ENCODE assay signal across 9 cellular contexts in the genomic region with DNA sequence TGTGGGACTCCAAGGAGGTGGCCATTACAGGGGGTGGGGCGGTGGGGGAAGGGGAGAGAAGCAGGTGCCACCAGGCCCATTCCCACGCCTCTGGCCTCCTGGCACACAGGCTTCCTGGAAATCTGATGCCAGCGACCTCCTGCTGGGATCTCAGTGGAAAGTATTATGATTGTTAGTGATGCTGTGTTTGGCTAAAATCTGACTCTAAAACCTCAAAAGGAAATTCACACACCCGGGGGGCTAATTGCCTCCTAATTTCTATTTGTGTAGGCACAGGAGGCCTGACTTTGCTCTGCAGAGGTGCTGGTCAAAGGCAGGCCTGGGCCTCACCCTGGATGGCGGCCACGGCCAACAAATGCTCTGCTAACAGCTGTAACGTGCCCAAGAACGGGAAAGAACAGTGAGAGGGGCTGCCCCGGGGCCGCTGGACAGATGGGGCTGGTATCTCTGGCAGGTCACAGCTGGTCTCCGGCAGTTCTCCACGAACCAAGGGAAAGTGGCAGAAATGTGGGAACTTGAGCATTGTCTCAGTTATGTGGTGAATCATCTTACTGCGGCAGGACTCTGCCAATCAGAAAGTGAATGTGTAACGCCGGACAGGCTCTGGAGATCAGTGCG. TPM values are rescaled to one million over a fixed set of nuclear protein-coding genes. Genes with fewer than 3 reads are reported as not detected.
DNase-seq lines count a peak whose midpoint lies in the region; ATAC-seq, FAIRE-seq and TF ChIP-seq lines count a peak whose summit lies in the region.
"Had no signal": no experiment of that assay in that cellular context is flagged by ENCODE, and none has a peak within 500 bp of the region (broad histone marks: within the 10 kb centered on the region; RNA-seq: fewer than 3 reads in every experiment).

No MANE protein-coding gene starts in this region.

- ATAC-seq in activated T-helper 17 cell treated with anti-CD3 and anti-CD28 coated beads, Interleukin-2, amount 50 U/mL, for 72 hours (replicated peaks): no peak
- ATAC-seq: left lung had no signal

- FAIRE-seq in GM19239 (lab: Jason Lieb, UNC): no peak
- no peak for FAIRE-seq in D721Med (lab: Jason Lieb, UNC)

- no peaks in the 10 kb centered on the region for H3K9me3 Mint-ChIP-seq in activated T-helper 17 cell treated with anti-CD3 and anti-CD28 coated beads, Interleukin-2, amount 50 U/mL, for 72 hours

- peak overlapping the region; percentile 35 for H3K27ac Mint-ChIP-seq in activated T-helper 17 cell treated with anti-CD3 and anti-CD28 coated beads, Interleukin-2, amount 50 U/mL, for 72 hours

- H3K36me3 Mint-ChIP-seq in activated T-helper 17 cell treated with anti-CD3 and anti-CD28 coated beads, Interleukin-2, amount 50 U/mL, for 72 hours (ENCODE audit: low read depth): peaks cover 33% of the 10 kb centered on the region

- no peak for TF ChIP-seq CTCF in D721Med (IDR thresholded peaks at IDR 0.05; ENCODE audit: insufficient read depth, missing control alignments)

- H3K27me3 Mint-ChIP-seq in activated T-helper 17 cell treated with anti-CD3 and anti-CD28 coated beads, Interleukin-2, amount 50 U/mL, for 72 hours: no peaks in the 10 kb centered on the region

- DNase-seq in DMS 273 (lab: John Stamatoyannopoulos, UW; ENCODE audit: unreplicated experiment) (peak; percentile 91), NCI-H128 (lab: John Stamatoyannopoulos, UW; ENCODE audit: unreplicated experiment) (peak; percentile 60), kidney tubule cell (ENCODE audit: low spot score) (peak; percentile 85), GM19239 (ENCODE audit: insufficient read length, low spot score) (no peak), inferior parietal cortex (ENCODE audit: extremely low spot score) (no peak), D721Med (ENCODE audit: insufficient read length, low spot score) (no peak), globus pallidus (ENCODE audit: low spot score) (no peak)

- H3K4me1 Mint-ChIP-seq in activated T-helper 17 cell treated with anti-CD3 and anti-CD28 coated beads, Interleukin-2, amount 50 U/mL, for 72 hours: peaks cover 6% of the 10 kb centered on the region

- peak overlapping the region; percentile 17 for H3K4me3 Mint-ChIP-seq in activated T-helper 17 cell treated with anti-CD3 and anti-CD28 coated beads, Interleukin-2, amount 50 U/mL, for 72 hours

RNA-seq across cellular contexts. Expression of a gene that starts 14.3 kb away (rescaled TPM):
- total RNA-seq in activated T-helper 17 cell treated with anti-CD3 and anti-CD28 coated beads, Interleukin-2, amount 50 U/mL, for 72 hours: not detected

RNA-seq across cellular contexts. Expression of a gene that starts 35.0 kb away (rescaled TPM):
- 10 to 100 TPM; 48.5 to 68.7 TPM for total RNA-seq in activated T-helper 17 cell treated with anti-CD3 and anti-CD28 coated beads, Interleukin-2, amount 50 U/mL, for 72 hours

RNA-seq across cellular contexts. Expression of a gene that starts 55.7 kb away (rescaled TPM):
- total RNA-seq in activated T-helper 17 cell treated with anti-CD3 and anti-CD28 coated beads, Interleukin-2, amount 50 U/mL, for 72 hours: under 1 TPM in 1 of 2 donors, not detected in 1; 0.37 TPM
- total RNA-seq: left lung had no signal

Comparison
In these comparisons a context has a peak if more than half of its experiments do, and no peak if none do; other contexts are left out.
1. DNase-seq: peak in DMS 273 (single experiment), NCI-H128 (single experiment) and kidney tubule cell (single experiment); none in GM19239 (single experiment), inferior parietal cortex (single experiment), D721Med (single experiment) and globus pallidus (single experiment).